Comparison of ENCODE assay signal across 11 cellular contexts in the genomic region with DNA sequence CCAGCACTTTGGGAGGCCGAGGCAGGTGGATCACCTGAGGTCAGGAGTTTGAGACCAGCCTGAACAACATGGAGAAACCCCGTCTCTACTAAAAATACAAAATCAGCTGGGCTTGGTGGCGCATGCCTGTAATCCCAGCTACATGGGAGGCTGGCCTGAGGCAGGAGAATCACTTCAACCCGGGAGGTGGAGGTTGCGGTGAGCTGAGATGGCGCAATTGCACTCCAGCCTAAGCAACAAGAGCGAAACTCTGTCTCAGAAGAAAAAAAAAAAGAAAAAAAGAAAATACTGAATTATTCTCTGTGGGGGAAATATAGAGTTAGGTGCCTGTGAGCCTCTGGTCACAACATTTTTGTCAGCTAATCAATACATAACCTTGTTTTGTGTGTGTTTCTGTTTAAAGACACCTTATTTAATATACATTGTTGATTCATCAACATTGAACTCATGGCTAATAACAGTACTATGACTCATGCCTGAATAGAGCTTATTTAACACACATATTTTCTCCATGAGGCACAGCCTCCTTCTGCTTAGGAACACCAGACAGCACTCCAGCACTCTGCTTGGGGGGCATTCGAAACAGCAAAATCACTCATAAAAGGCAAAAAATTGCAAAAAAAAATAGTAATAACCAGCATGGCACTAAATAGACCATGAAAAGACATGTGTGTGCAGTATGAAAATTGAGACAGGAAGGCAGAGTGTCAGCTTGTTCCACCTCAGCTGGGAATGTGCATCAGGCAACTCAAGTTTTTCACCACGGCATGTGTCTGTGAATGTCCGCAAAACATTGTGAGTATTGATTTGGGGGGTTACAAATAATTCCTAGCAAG. TPM values are rescaled to one million over a fixed set of nuclear protein-coding genes. Genes with fewer than 3 reads are reported as not detected.
A peak's percentile ranks its signal among the peaks of the same experiment; 100 is the strongest.
DNase-seq lines count a peak whose midpoint lies in the region; ATAC-seq, FAIRE-seq and TF ChIP-seq lines count a peak whose summit lies in the region.
"Had no signal": no experiment of that assay in that cellular context is flagged by ENCODE, and none has a peak within 500 bp of the region (broad histone marks: within the 10 kb centered on the region; RNA-seq: fewer than 3 reads in every experiment).

TSS of gene IL31RA (plus strand) at position 519 of the 836 bp plus-strand sequence. CDS start at position 733, 214 bp downstream.

- no peak for TF ChIP-seq POLR2A in transverse colon (IDR thresholded peaks at IDR 0.05)

- in situ Hi-C loops in transverse colon (cut with MboI; ENCODE audit: low pct_ligation_motif_present in 1 of 4, low pct_unique_long_range_greater_than_20kb in 1 of 4, low sequenced_read_pairs in 3 of 4) = no loop called here

- H3K9me3 ChIP-seq in psoas muscle = no peaks in the 10 kb centered on the region
- no peaks in the 10 kb centered on the region for H3K9me3 ChIP-seq in transverse colon
- H3K9me3 ChIP-seq: esophagus muscularis mucosa had no signal

- intact Hi-C loops in psoas muscle (cut with DNase I) (no loop called here), transverse colon (cut with DNase I; ENCODE audit: low total_unique reads) (no loop called here)

- TF ChIP-seq EP300 in transverse colon (IDR thresholded peaks at IDR 0.05; ENCODE audit: low read depth) = no peak

- H3K36me3 ChIP-seq in bronchial epithelial cell (ENCODE audit: control insufficient read depth, insufficient read depth, low read length) (no peaks in the 10 kb centered on the region), psoas muscle (ENCODE audit: insufficient read depth in 1 of 2, low read depth in 1 of 2) (no peaks in the 10 kb centered on the region), H7 (replicated peaks; ENCODE audit: control insufficient read depth, insufficient read depth, low read length) (no peaks in the 10 kb centered on the region), transverse colon (no peaks in the 10 kb centered on the region)
- H3K36me3 ChIP-seq: esophagus muscularis mucosa had no signal

- no peak for FAIRE-seq in bronchial epithelial cell (lab: Jason Lieb, UNC)

- H3K27me3 ChIP-seq in bronchial epithelial cell (ENCODE audit: control insufficient read depth, insufficient read depth, low read length) (no peaks in the 10 kb centered on the region), psoas muscle (ENCODE audit: insufficient read depth in 3 of 3, low read length in 2 of 3) (no peaks in the 10 kb centered on the region), H7 (ENCODE audit: control insufficient read depth, insufficient read depth, low read length) (no peaks in the 10 kb centered on the region), transverse colon (no peaks in the 10 kb centered on the region)
- H3K27me3 ChIP-seq: esophagus muscularis mucosa had no signal

- H3K27ac ChIP-seq in psoas muscle (no peak within 1 kb of the TSS), transverse colon (no peak within 1 kb of the TSS)
- H3K27ac ChIP-seq: esophagus muscularis mucosa had no signal

- ATAC-seq in psoas muscle = peak in 2 of 4 donors; percentile 53 to 66
- ATAC-seq in left lobe of liver = no peak

- 76 to 80% (median 76%) methylated on average over 10 of the region's 10 CpGs for WGBS in psoas muscle, 3 donors
- WGBS in transverse colon (ENCODE audit: low coverage in 1 of 2), 2 donors = 62 to 83% methylated on average over 2 to 10 of the region's 10 CpGs

- TF ChIP-seq CTCF in bronchial epithelial cell (IDR thresholded peaks at IDR 0.05; ENCODE audit: insufficient read depth, low read length, severe bottlenecking) (no peak), psoas muscle (IDR thresholded peaks at IDR 0.05) (no peak), transverse colon (IDR thresholded peaks at IDR 0.05) (no peak)

- DNase-seq in EL (peak; percentile 85), NCI-H226 (peak; percentile 74), bronchial epithelial cell (ENCODE audit: low read depth) (peak; percentile 96), psoas muscle (no peak), NCI-H1092 (lab: John Stamatoyannopoulos, UW) (no peak), left lobe of liver (ENCODE audit: low spot score) (no peak), H7 (no peak), transverse colon (no peak)

- H3K4me3 ChIP-seq in bronchial epithelial cell (ENCODE audit: low read depth, low read length) = no peak within 1 kb of the TSS
- H3K4me3 ChIP-seq in psoas muscle = peak within 1 kb of the TSS; percentile 23
- no peak within 1 kb of the TSS for H3K4me3 ChIP-seq in H7 (ENCODE audit: insufficient read depth, low read depth, low read length)
- no peak within 1 kb of the TSS for H3K4me3 ChIP-seq in transverse colon
- H3K4me3 ChIP-seq: esophagus muscularis mucosa had no signal

- H3K4me1 ChIP-seq in psoas muscle (no peaks in the 10 kb centered on the region), transverse colon (no peaks in the 10 kb centered on the region)
- H3K4me1 ChIP-seq: esophagus muscularis mucosa had no signal

RNA-seq across cellular contexts. Expression of gene IL31RA, which starts in this region (rescaled TPM):
- 0.13 and 0.26 TPM in 2 replicates for total RNA-seq in bronchial epithelial cell
- 1 to 10 TPM in 1 of 4 donors, under 1 TPM in 3; 0.15 to 2.0 (median 0.35) TPM for total RNA-seq in psoas muscle
- under 1 TPM in 1 of 3 donors, not detected in 2; 0.04 TPM for polyA plus RNA-seq in psoas muscle
- total RNA-seq in left lobe of liver = not detected
- total RNA-seq in H7 (2014; rRNA removed; shearing (Covaris generic)) = not detected in 2 replicates
- total RNA-seq in transverse colon = not detected
- total RNA-seq: activated T-helper 2 cell treated with anti-CD3 and anti-CD28 coated beads, Interferon-gamma antibody, Interleukin-2, Interleukin-4, amounts not matched to agents 10 μg/mL and 5 μg/mL and 100 μg/mL, durations not matched to agents 14 hours and 24 hours and 36 hours; SK-MEL-5 had no signal

Comparison
In these comparisons a context has a peak if more than half of its experiments do, and no peak if none do; other contexts are left out.
1. Peak in DNase-seq in bronchial epithelial cell; RNA of the gene not detected or under 1 TPM.
2. DNase-seq: peak in EL (single experiment) and NCI-H226 (single experiment); none in psoas muscle (0 of 2), NCI-H1092 (single experiment), left lobe of liver (single experiment), H7 (single experiment) and transverse colon (single experiment).